In the genomic region with DNA sequence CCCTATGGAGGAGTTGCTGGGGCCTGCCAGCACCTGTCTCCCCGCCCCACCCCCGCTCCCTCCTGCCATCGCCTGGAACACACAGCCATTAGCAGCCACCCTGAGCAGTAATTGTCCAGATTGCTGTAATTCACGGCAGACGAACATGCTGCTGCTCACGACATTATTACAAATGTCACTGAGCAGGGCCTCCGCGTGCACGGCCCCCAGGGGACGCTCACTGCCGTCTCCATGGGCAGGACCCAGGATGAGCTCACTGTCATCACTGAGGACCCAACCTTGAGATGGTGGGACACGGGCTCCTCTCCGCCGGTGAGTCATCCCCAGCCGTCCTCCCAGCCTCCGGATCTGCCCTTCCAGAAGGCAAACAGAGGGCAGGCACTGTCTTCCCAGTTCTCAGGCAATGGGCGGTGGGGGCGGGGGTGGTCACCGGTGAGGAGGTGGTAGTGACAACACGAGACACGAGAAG, we compare ENCODE assay signal across 11 cellular contexts.
DNase-seq lines count a peak whose midpoint lies in the region; ATAC-seq, FAIRE-seq and TF ChIP-seq lines count a peak whose summit lies in the region.
"Had no signal": no experiment of that assay in that cellular context is flagged by ENCODE, and none has a peak within 500 bp of the region (broad histone marks: within the 10 kb centered on the region; RNA-seq: fewer than 3 reads in every experiment).

No MANE protein-coding gene starts in this region.

- no peaks in the 10 kb centered on the region for H3K23me2 ChIP-seq in H1 (ENCODE audit: low read depth, low read length)

- no peaks in the 10 kb centered on the region; a peak in 1 of 4 replicates for H3K79me2 ChIP-seq in H1 (ENCODE audit: control insufficient read depth in 1 of 2, insufficient read depth in 2 of 2, low read length in 2 of 2)
- H3K79me2 ChIP-seq in mesendoderm (ENCODE audit: control insufficient read depth, insufficient read depth, low read length): no peaks in the 10 kb centered on the region

- H3K4me2 ChIP-seq in IMR-90 (ENCODE audit: low read depth, low read length) (no peak overlapping the region), H1 (ENCODE audit: insufficient read depth in 1 of 2, low read depth in 2 of 2, low read length in 2 of 2) (no peak overlapping the region), mesendoderm (ENCODE audit: low read length) (no peak overlapping the region)
- H3K4me2 ChIP-seq: GM23338 had no signal

- BruUV-seq in IMR-90 (replicated peaks; lab: Mats Ljungman, UMichigan): no TSS peak

- no peak overlapping the region for H2BK120ac ChIP-seq in IMR-90 (ENCODE audit: low read depth, low read length)
- no peak overlapping the region for H2BK120ac ChIP-seq in H1 (replicated peaks; ENCODE audit: low read depth, low read length)
- H2BK120ac ChIP-seq in mesendoderm (ENCODE audit: low read depth, low read length): no peak overlapping the region

- H3K9me1 ChIP-seq in IMR-90 (ENCODE audit: insufficient read depth, low read length): peaks cover 10% of the 10 kb centered on the region

- 75% methylated on average over 16 of the region's 21 CpGs; no CpG with 5 or more reads in 1 of the 2 experiments for WGBS in IMR-90 (ENCODE audit: extremely low coverage in 2 of 2, insufficient read length in 1 of 2), 2 experiments
- WGBS in H1 (ENCODE audit: extremely low coverage in 1 of 2, insufficient coverage in 1 of 2, insufficient read length in 1 of 2, insufficient replicate concordance in 2 of 2, low coverage in 1 of 2, low lambda C conversion rate in 2 of 2, missing lambda C conversion rate in 1 of 2), 2 experiments: 94% methylated on average over 18 of the region's 21 CpGs; no CpG with 5 or more reads in 1 of the 2 experiments
- no CpG with 5 or more reads among the region's 21 CpGs for WGBS in mesendoderm (ENCODE audit: extremely low coverage, insufficient coverage, low lambda C conversion rate)

- no peak overlapping the region for H3K18ac ChIP-seq in IMR-90 (ENCODE audit: low read depth, low read length)
- H3K18ac ChIP-seq in H1 (ENCODE audit: extremely low read depth, low read length): no peak overlapping the region
- H3K18ac ChIP-seq in mesendoderm (ENCODE audit: low read length): no peak overlapping the region

- H3K79me1 ChIP-seq in IMR-90 (ENCODE audit: low read depth in 1 of 2, low read length in 2 of 2): peaks cover 30 to 95% of the 10 kb centered on the region in 2 experiments
- H3K79me1 ChIP-seq in H1 (ENCODE audit: low read depth, low read length): no peaks in the 10 kb centered on the region; the same call in 1 of the 2 replicates
- no peaks in the 10 kb centered on the region for H3K79me1 ChIP-seq in mesendoderm (ENCODE audit: low read length)

- no peak overlapping the region for H3K4ac ChIP-seq in IMR-90 (ENCODE audit: low read depth, low read length)
- H3K4ac ChIP-seq in H1 (replicated peaks; ENCODE audit: insufficient read length, low read depth, low read length): no peak overlapping the region
- H3K4ac ChIP-seq in mesendoderm (ENCODE audit: low read depth, low read length): no peak overlapping the region

- no peak overlapping the region for H2BK15ac ChIP-seq in IMR-90 (ENCODE audit: low read depth, low read length)
- no peak overlapping the region for H2BK15ac ChIP-seq in H1 (ENCODE audit: low read length)
- H2BK15ac ChIP-seq in mesendoderm (replicated peaks; ENCODE audit: low read depth): no peak overlapping the region

- H4K91ac ChIP-seq in IMR-90 (ENCODE audit: insufficient read depth, low read depth, low read length) (no peak overlapping the region), H1 (replicated peaks; ENCODE audit: insufficient read length, low read length) (no peak overlapping the region)

- POLR2A ChIA-PET in IMR-90 (lab: Charles Lee; ENCODE audit: unreplicated experiment) (no interaction called here), H1 (lab: Charles Lee; ENCODE audit: partially characterized antibody) (interaction anchor here (3.3 kb wide), 1 partner anchor 15 kb away, joined by 9 read pairs; no protein-coding TSS in a partner anchor), HEK293T (lab: Yijun Ruan, JAX) (no interaction called here)

- H3K27ac ChIP-seq in IMR-90 (ENCODE audit: insufficient read depth, low read length): no peak overlapping the region
- no peak overlapping the region for H3K27ac ChIP-seq in H1 (ENCODE audit: low read depth, low read length)
- peak overlapping the region; percentile 91 for H3K27ac ChIP-seq in substantia nigra (ENCODE audit: low read depth, low read length, poor library complexity, severe bottlenecking)
- no peak overlapping the region for H3K27ac ChIP-seq in mesendoderm (ENCODE audit: low read depth, low read length)

- H3K14ac ChIP-seq in IMR-90 (replicated peaks; ENCODE audit: low read depth, low read length) (no peak overlapping the region), H1 (ENCODE audit: insufficient read length) (no peak overlapping the region)

- H4K20me1 ChIP-seq in IMR-90 (ENCODE audit: insufficient read depth, low read length): peaks cover 55% of the 10 kb centered on the region
- peaks cover 17% of the 10 kb centered on the region in 2 experiments for H4K20me1 ChIP-seq in H1 (replicated peaks in 1 of 2; ENCODE audit: control insufficient read depth in 1 of 2, insufficient read depth in 2 of 2, low read length in 2 of 2)

- H3K36me3 ChIP-seq in IMR-90 (ENCODE audit: control insufficient read depth, insufficient read depth, low read length): peaks cover 52% of the 10 kb centered on the region
- H3K36me3 ChIP-seq in H1 (ENCODE audit: control insufficient read depth in 2 of 4, insufficient read depth in 4 of 4, low read length in 3 of 4): peaks cover 5 to 16% (median 9%) of the 10 kb centered on the region in 4 experiments; a peak in 5 of 8 replicates
- peaks cover 2% of the 10 kb centered on the region for H3K36me3 ChIP-seq in mesendoderm (ENCODE audit: control insufficient read depth, insufficient read depth, low read length)

- H3K27me3 ChIP-seq in IMR-90 (ENCODE audit: control insufficient read depth, insufficient read depth, low read length): no peaks in the 10 kb centered on the region
- no peaks in the 10 kb centered on the region for H3K27me3 ChIP-seq in H1 (replicated peaks in 1 of 4; ENCODE audit: control insufficient read depth in 3 of 4, extremely low read depth in 1 of 4, insufficient read depth in 3 of 4, low read length in 3 of 4)
- H3K27me3 ChIP-seq in mesendoderm (ENCODE audit: insufficient read depth, low read length, poor library complexity): no peaks in the 10 kb centered on the region

- H2BK5ac ChIP-seq in IMR-90 (ENCODE audit: low read depth, low read length, poor library complexity, severe bottlenecking) (no peak overlapping the region), H1 (ENCODE audit: low read depth, low read length) (peak overlapping the region; percentile 35; the same call in 1 of the 2 replicates), mesendoderm (ENCODE audit: low read length) (no peak overlapping the region)

- peak overlapping the region; percentile 1 for H2AK9ac ChIP-seq in IMR-90 (replicated peaks; ENCODE audit: low read depth, low read length, poor library complexity)

- no peak for FAIRE-seq in H1 (lab: Jason Lieb, UNC)

- in situ Hi-C loops in IMR-90 (cut with MboI; ENCODE audit: low sequenced_read_pairs): no loop called here

- intact Hi-C loops in IMR-90 (cut with micrococcal nuclease): no loop called here

- no peak for TF ChIP-seq EP300 in H1 (IDR thresholded peaks at IDR 0.05; ENCODE audit: borderline replicate concordance in 1 of 2, low read depth in 2 of 2, low read length in 2 of 2)

- H2AK5ac ChIP-seq in IMR-90 (ENCODE audit: low read depth, low read length) (no peak overlapping the region), H1 (ENCODE audit: low read depth, low read length) (no peak overlapping the region), mesendoderm (ENCODE audit: low read length) (no peak overlapping the region)

- TF ChIP-seq CTCF in IMR-90 (conservative IDR thresholded peaks at IDR 0.05; ENCODE audit: low read depth, low read length): no peak
- TF ChIP-seq CTCF in H1 (IDR thresholded peaks at IDR 0.05; ENCODE audit: control extremely low read depth in 1 of 3, insufficient read depth in 1 of 3, low read depth in 1 of 3, low read length in 3 of 3): no peak

- H3K56ac ChIP-seq in IMR-90 (ENCODE audit: extremely low read depth, insufficient read depth, low read length): no peak overlapping the region
- H3K56ac ChIP-seq in H1 (replicated peaks; ENCODE audit: insufficient read length, low read depth, low read length): no peak overlapping the region
- no peak overlapping the region for H3K56ac ChIP-seq in mesendoderm (ENCODE audit: low read length)

- ATAC-seq in IMR-90 (ENCODE audit: low read depth) (no peak), GM21576 (IDR thresholded peaks at IDR 0.05; ENCODE audit: unreplicated experiment) (no peak)
- ATAC-seq: GM23338 had no signal

- DNase-seq in IMR-90: no peak
- peak; percentile 32 for DNase-seq in NCI-H345 treated with DMSO at 0.1 percent for 48 hours (lab: John Stamatoyannopoulos, UW; ENCODE audit: unreplicated experiment)
- no peak for DNase-seq in H1 (ENCODE audit: low read depth in 1 of 2, low spot score in 2 of 2)
- DNase-seq in substantia nigra (lab: John Stamatoyannopoulos, UW): peak in 1 of 49 donors; percentile 75
- no peak for DNase-seq in HEK293T (ENCODE audit: extremely low spot score)
- no peak for DNase-seq in mesendoderm
- DNase-seq: Caco-2; erythroblast; stimulated activated CD4-positive, alpha-beta T cell treated with anti-CD3 and anti-CD28 coated beads, Interleukin-4, amount 100 ng/mL, for 4 hours had no signal

- TF ChIP-seq RAD21 in IMR-90 (IDR thresholded peaks at IDR 0.05; ENCODE audit: low read length): no peak
- no peak for TF ChIP-seq RAD21 in H1 (IDR thresholded peaks at IDR 0.05 in 1 of 2, conservative IDR thresholded peaks at IDR 0.05 in 1 of 2; ENCODE audit: low read depth in 2 of 2, low read length in 2 of 2)

- H3K4me1 ChIP-seq in IMR-90 (ENCODE audit: control insufficient read depth, insufficient read depth, low read length) (peaks cover 32% of the 10 kb centered on the region), H1 (replicated peaks in 1 of 4; ENCODE audit: control insufficient read depth in 3 of 4, insufficient read depth in 4 of 4, low read length in 3 of 4) (peaks cover 0 to 17% (median 10%) of the 10 kb centered on the region in 4 experiments; a peak in 6 of 7 replicates), mesendoderm (ENCODE audit: control insufficient read depth, low read depth, low read length) (peaks cover 7% of the 10 kb centered on the region)
- H3K4me1 ChIP-seq: Caco-2 had no signal

- TF ChIP-seq POLR2A in IMR-90 (IDR thresholded peaks at IDR 0.05; ENCODE audit: low read depth, low read length) (no peak), H1 (IDR thresholded peaks at IDR 0.05; ENCODE audit: control extremely low read depth in 1 of 2, low read depth in 2 of 2, low read length in 2 of 2) (no peak)

- H3K9ac ChIP-seq in IMR-90 (ENCODE audit: low read depth, low read length): no peak overlapping the region
- no peak overlapping the region for H3K9ac ChIP-seq in H1 (replicated peaks in 1 of 4; ENCODE audit: extremely low read depth in 1 of 4, low read depth in 3 of 4, low read length in 3 of 4)
- no peak overlapping the region for H3K9ac ChIP-seq in mesendoderm (ENCODE audit: low read length)

- H2BK12ac ChIP-seq in H1 (ENCODE audit: low read depth, low read length): no peak overlapping the region

- no peaks in the 10 kb centered on the region for H3K9me3 ChIP-seq in IMR-90 (ENCODE audit: control insufficient read depth, insufficient read depth, low read length)
- H3K9me3 ChIP-seq in H1 (ENCODE audit: insufficient read depth in 2 of 2, low read depth in 1 of 2, low read length in 1 of 2): no peaks in the 10 kb centered on the region
- H3K9me3 ChIP-seq: Caco-2 had no signal

- H2AFZ ChIP-seq in IMR-90 (replicated peaks; ENCODE audit: low read length, poor library complexity) (no peak overlapping the region), H1 (ENCODE audit: low read length) (no peak overlapping the region)
- H2AFZ ChIP-seq: GM23338 had no signal

- H3K23ac ChIP-seq in IMR-90 (ENCODE audit: low read depth, low read length) (no peak overlapping the region), H1 (ENCODE audit: insufficient read length) (no peak overlapping the region), mesendoderm (ENCODE audit: low read length) (no peak overlapping the region)

- H2BK20ac ChIP-seq in IMR-90 (ENCODE audit: low read depth, low read length) (no peak overlapping the region), H1 (ENCODE audit: low read length) (no peak overlapping the region)

- H3K4me3 ChIP-seq in IMR-90 (ENCODE audit: insufficient read depth, low read depth, low read length): no peak overlapping the region
- H3K4me3 ChIP-seq in H1 (ENCODE audit: extremely low read depth in 1 of 4, insufficient read depth in 2 of 4, low read depth in 3 of 4, low read length in 4 of 4): no peak overlapping the region
- H3K4me3 ChIP-seq in mesendoderm (ENCODE audit: low read length): no peak overlapping the region
- H3K4me3 ChIP-seq: GM23338 had no signal

- dilution Hi-C loops in IMR-90 (cut with HindIII; ENCODE audit: low sequenced_read_pairs, unreplicated experiment): no loop called here

- H4K8ac ChIP-seq in IMR-90 (ENCODE audit: low read depth in 2 of 2, low read length in 2 of 2) (no peak overlapping the region), H1 (ENCODE audit: extremely low read depth, insufficient read depth, low read length) (no peak overlapping the region), mesendoderm (ENCODE audit: low read depth, low read length) (no peak overlapping the region)

- CTCF ChIA-PET in IMR-90 (lab: Yijun Ruan, JAX) (no interaction called here), H1 (lab: Charles Lee; ENCODE audit: partially characterized antibody) (interaction anchor here (1.0 to 1.4 kb wide), 2 partner anchors 12 to 19 kb away, joined by 3 read pairs; no protein-coding TSS in a partner anchor), HEK293T (lab: Yijun Ruan, JAX) (interaction anchor here (0.6 kb wide), 1 partner anchor 304 kb away, joined by 5 read pairs; no protein-coding TSS in a partner anchor)

- H4K5ac ChIP-seq in IMR-90 (ENCODE audit: low read depth, low read length) (no peak overlapping the region), H1 (ENCODE audit: insufficient read length, low read depth, low read length) (no peak overlapping the region), mesendoderm (ENCODE audit: low read length) (no peak overlapping the region)
